Comparison of ENCODE assay signal across 26 cellular contexts in genomic region chr13:49532593-49532992, GRCh38. TPM values are rescaled to one million over a fixed set of nuclear protein-coding genes. Genes with fewer than 3 reads are reported as not detected.
DNase-seq lines count a peak whose midpoint lies in the region; ATAC-seq and TF ChIP-seq lines count a peak whose summit lies in the region.
"Had no signal": no experiment of that assay in that cellular context is flagged by ENCODE, and none has a peak within 500 bp of the region (broad histone marks: within the 10 kb centered on the region; RNA-seq: fewer than 3 reads in every experiment).

No MANE protein-coding gene starts in this region.

- no peaks in the 10 kb centered on the region for H4K20me1 ChIP-seq in BLaER1

- peaks cover 98% of the 10 kb centered on the region for H3K4me1 ChIP-seq in BLaER1
- H3K4me1 ChIP-seq: neural progenitor cell, uterus had no signal

- H3K4me3 ChIP-seq in BLaER1: no peak overlapping the region
- H3K4me3 ChIP-seq: adrenal gland, neural progenitor cell, thoracic aorta, uterus had no signal

- H3K9me3 ChIP-seq in BLaER1: no peaks in the 10 kb centered on the region
- H3K9me3 ChIP-seq: adrenal gland, thoracic aorta, uterus had no signal

- H3K27me3 ChIP-seq in BLaER1: no peaks in the 10 kb centered on the region
- H3K27me3 ChIP-seq: adrenal gland, brain microvascular endothelial cell, neural progenitor cell, uterus had no signal

- DNase-seq in Caki2 (ENCODE audit: low read depth) (peak; percentile 23), activated B cell treated with CpG ODN at 0.5 μM for 24 hours (no peak), left kidney (ENCODE audit: low read depth, low spot score) (peak; percentile 64), hepatic stellate cell (ENCODE audit: low spot score) (no peak), MCF 10A (ENCODE audit: unreplicated experiment) (no peak)
- no peak for DNase-seq in stimulated activated naive CD8-positive, alpha-beta T cell treated with anti-CD3 and anti-CD28 coated beads, Interleukin-15, amount 100 ng/mL, for 72 hours
- DNase-seq: activated CD8-positive, alpha-beta T cell treated with anti-CD3 and anti-CD28 coated beads for 36 hours; activated gamma-delta T cell treated with Interleukin-2 at 50 U/mL for 16 hours; adrenal gland; brain microvascular endothelial cell; CD8-positive, alpha-beta T cell; DMS 273 treated with DMSO at 0.1 percent for 48 hours; effector CD4-positive, alpha-beta T cell; NCI-H1417 treated with DMSO at 0.1 percent for 48 hours; NCI-H345; NCI-H748 treated with DMSO at 0.1 percent for 48 hours; posterior cingulate gyrus; stimulated activated CD4-positive, alpha-beta T cell treated with anti-CD3 and anti-CD28 coated beads, Interleukin-4, amount 100 ng/mL, for 24 hours; stimulated activated naive CD4-positive, alpha-beta T cell treated with Interleukin-2 at 50 U/mL for 16 hours; T-cell; uterus had no signal

- peak overlapping the region; percentile 93 for H3K27ac Mint-ChIP-seq in activated B cell treated with CpG ODN at 0.5 μM for 24 hours
- no peak overlapping the region for H3K27ac Mint-ChIP-seq in stimulated activated naive CD8-positive, alpha-beta T cell treated with anti-CD3 and anti-CD28 coated beads, Interleukin-15, amount 100 ng/mL, for 72 hours
- no peak overlapping the region for H3K27ac Mint-ChIP-seq in MCF 10A (ENCODE audit: low read depth, unreplicated experiment)
- H3K27ac Mint-ChIP-seq: activated CD8-positive, alpha-beta T cell treated with anti-CD3 and anti-CD28 coated beads for 36 hours; CD8-positive, alpha-beta T cell; neural progenitor cell had no signal

- no TSS peak for BruUV-seq in MCF 10A (replicated peaks; lab: Mats Ljungman, UMichigan)

- H3K4me1 Mint-ChIP-seq in activated B cell treated with CpG ODN at 0.5 μM for 24 hours (peaks cover 82% of the 10 kb centered on the region), MCF 10A (ENCODE audit: insufficient read depth, unreplicated experiment) (no peaks in the 10 kb centered on the region)
- no peaks in the 10 kb centered on the region for H3K4me1 Mint-ChIP-seq in stimulated activated naive CD8-positive, alpha-beta T cell treated with anti-CD3 and anti-CD28 coated beads, Interleukin-15, amount 100 ng/mL, for 72 hours

- H3K9ac ChIP-seq in BLaER1: peak overlapping the region; percentile 57
- H3K9ac ChIP-seq: neural progenitor cell had no signal

- intact Hi-C loops in activated B cell treated with CpG ODN at 0.5 μM for 24 hours (cut with micrococcal nuclease): loop anchor here (2.0 to 10.0 kb wide), 3 partner anchors 74 to 592 kb away; partner anchors contain the start of gene SPRYD7
- intact Hi-C loops in MCF 10A (cut with micrococcal nuclease): no loop called here

- TF ChIP-seq CTCF in activated B cell treated with CpG ODN at 0.5 μM for 24 hours (IDR thresholded peaks at IDR 0.05): no peak
- no peak for TF ChIP-seq CTCF in MCF 10A (IDR thresholded peaks at IDR 0.05; ENCODE audit: unreplicated experiment)

- in situ Hi-C loops in Caki2 (cut with HindIII; ENCODE audit: low pct_unique_long_range_greater_than_20kb, low sequenced_read_pairs): no loop called here

- CTCF ChIA-PET in activated B cell treated with CpG ODN at 0.5 μM for 24 hours (lab: Charles Lee): no interaction called here
- CTCF ChIA-PET in MCF 10A (lab: Yijun Ruan, JAX): no interaction called here

- POLR2A ChIA-PET in activated B cell treated with CpG ODN at 0.5 μM for 24 hours (lab: Charles Lee) (interaction anchor here (1.0 to 1.8 kb wide), 2 partner anchors 52 to 89 kb away, joined by 6 to 8 read pairs; partner anchors contain the start of genes CAB39L, RCBTB1 and SETDB2), MCF 10A (lab: Yijun Ruan, JAX) (interaction anchor here (0.7 kb wide), 1 partner anchor 10 kb away, joined by 3 read pairs; no protein-coding TSS in a partner anchor)

- H3K4me2 ChIP-seq in BLaER1: peak overlapping the region; percentile 77
- H3K4me2 ChIP-seq: neural progenitor cell had no signal

- peaks cover 20% of the 10 kb centered on the region; the same call in 1 of the 2 replicates for H3K36me3 ChIP-seq in BLaER1
- H3K36me3 ChIP-seq: brain microvascular endothelial cell, neural progenitor cell, thoracic aorta, uterus had no signal

- H3K27ac ChIP-seq in BLaER1: peak overlapping the region; percentile 92
- H3K27ac ChIP-seq: adrenal gland, brain microvascular endothelial cell, neural progenitor cell, thoracic aorta, uterus had no signal

- H3K4me3 Mint-ChIP-seq in activated B cell treated with CpG ODN at 0.5 μM for 24 hours (peak overlapping the region; percentile 52), MCF 10A (ENCODE audit: unreplicated experiment) (no peak overlapping the region)
- no peak overlapping the region for H3K4me3 Mint-ChIP-seq in stimulated activated naive CD8-positive, alpha-beta T cell treated with anti-CD3 and anti-CD28 coated beads, Interleukin-15, amount 100 ng/mL, for 72 hours
- H3K4me3 Mint-ChIP-seq: activated CD8-positive, alpha-beta T cell treated with anti-CD3 and anti-CD28 coated beads for 36 hours; CD8-positive, alpha-beta T cell; neural progenitor cell; T-cell had no signal

- no peaks in the 10 kb centered on the region for H3K27me3 Mint-ChIP-seq in activated B cell treated with CpG ODN at 0.5 μM for 24 hours
- H3K27me3 Mint-ChIP-seq in stimulated activated naive CD8-positive, alpha-beta T cell treated with anti-CD3 and anti-CD28 coated beads, Interleukin-15, amount 100 ng/mL, for 72 hours: no peaks in the 10 kb centered on the region
- H3K27me3 Mint-ChIP-seq in MCF 10A (ENCODE audit: insufficient read depth, unreplicated experiment): no peaks in the 10 kb centered on the region
- H3K27me3 Mint-ChIP-seq: activated CD8-positive, alpha-beta T cell treated with anti-CD3 and anti-CD28 coated beads for 36 hours; T-cell had no signal

- peaks cover 33% of the 10 kb centered on the region for H3K36me3 Mint-ChIP-seq in activated B cell treated with CpG ODN at 0.5 μM for 24 hours (ENCODE audit: low read depth)
- H3K36me3 Mint-ChIP-seq in MCF 10A (ENCODE audit: insufficient read depth, unreplicated experiment): peaks cover 33% of the 10 kb centered on the region

- no peak for ATAC-seq in activated B cell treated with CpG ODN at 0.5 μM for 24 hours (ENCODE audit: low read depth)
- no peak for ATAC-seq in stimulated activated naive CD8-positive, alpha-beta T cell treated with anti-CD3 and anti-CD28 coated beads, Interleukin-15, amount 100 ng/mL, for 72 hours
- ATAC-seq: activated CD4-positive, CD25-positive, alpha-beta regulatory T cell treated with anti-CD3 and anti-CD28 coated beads, Interleukin-2, amount 50 U/mL, for 24 hours; activated CD8-positive, alpha-beta T cell treated with anti-CD3 and anti-CD28 coated beads for 36 hours; CD8-positive, alpha-beta T cell; sciatic nerve; T-cell had no signal

- no peaks in the 10 kb centered on the region for H3K9me3 Mint-ChIP-seq in activated B cell treated with CpG ODN at 0.5 μM for 24 hours
- H3K9me3 Mint-ChIP-seq in stimulated activated naive CD8-positive, alpha-beta T cell treated with anti-CD3 and anti-CD28 coated beads, Interleukin-15, amount 100 ng/mL, for 72 hours: no peaks in the 10 kb centered on the region
- no peaks in the 10 kb centered on the region for H3K9me3 Mint-ChIP-seq in MCF 10A (ENCODE audit: unreplicated experiment)
- H3K9me3 Mint-ChIP-seq: activated CD8-positive, alpha-beta T cell treated with anti-CD3 and anti-CD28 coated beads for 36 hours; CD8-positive, alpha-beta T cell; neural progenitor cell; T-cell had no signal

RNA-seq across cellular contexts. Expression of gene PHF11, which starts 36.8 kb away (rescaled TPM):
- total RNA-seq in Caki2 (2014; rRNA removed; shearing (Covaris generic); ENCODE audit: low replicate concordance): 6.7 and 8.8 TPM in 2 replicates
- total RNA-seq in activated B cell treated with CpG ODN at 0.5 μM for 24 hours: 128 and 148 TPM in 2 replicates
- 15.4 and 17.9 TPM in 2 replicates for total RNA-seq in MCF 10A (2022)

RNA-seq across cellular contexts. Expression of gene RCBTB1, which starts 52.8 kb away (rescaled TPM):
- total RNA-seq in Caki2 (2014; rRNA removed; shearing (Covaris generic); ENCODE audit: low replicate concordance): 0.91 and 1.7 TPM in 2 replicates
- total RNA-seq in activated B cell treated with CpG ODN at 0.5 μM for 24 hours (19.7 and 22.6 TPM in 2 replicates), MCF 10A (2022) (16.8 and 17.9 TPM in 2 replicates)

Comparison
In these comparisons a context has a peak if more than half of its experiments do, and no peak if none do; other contexts are left out.
1. DNase-seq: peak in Caki2 (single experiment) and left kidney (single experiment); none in activated B cell treated with CpG ODN at 0.5 μM for 24 hours (single experiment), stimulated activated naive CD8-positive, alpha-beta T cell treated with anti-CD3 and anti-CD28 coated beads, Interleukin-15, amount 100 ng/mL, for 72 hours (0 of 2), hepatic stellate cell (single experiment) and MCF 10A (single experiment).